8 cellular contexts compared by ENCODE assay signal in genomic region chr5:112737472-112738179, GRCh38. TPM values are rescaled to one million over a fixed set of nuclear protein-coding genes. Genes with fewer than 3 reads are reported as not detected.
DNase-seq lines count a peak whose midpoint lies in the region; ATAC-seq and TF ChIP-seq lines count a peak whose summit lies in the region.

TSS of gene APC (plus strand) at chr5:112737885. CDS start at chr5:112754891, 17,006 bp downstream.

- POLR2A ChIA-PET in T-cell (lab: Charles Lee), result no interaction called here

- no peaks in the 10 kb centered on the region for H3K9me3 ChIP-seq in adrenal gland (replicated peaks in 1 of 3)
- H3K9me3 ChIP-seq in heart right ventricle, result no peaks in the 10 kb centered on the region
- H3K9me3 ChIP-seq in tibial nerve, result no peaks in the 10 kb centered on the region

- H3K36me3 Mint-ChIP-seq in T-cell, result peaks cover 6% of the 10 kb centered on the region

- peak; percentile 60 for DNase-seq in GM12864 (ENCODE audit: low read depth)
- DNase-seq in NCI-H1436 (lab: John Stamatoyannopoulos, UW), result peak; percentile 62
- peak; percentile 40 to 90 (median 74) for DNase-seq in T-cell
- peak; percentile 90 to 98 (median 95) for DNase-seq in adrenal gland
- peak; percentile 93 to 94 for DNase-seq in heart right ventricle
- peak; percentile 96 for DNase-seq in pons (ENCODE audit: low spot score)
- DNase-seq in tibial nerve (ENCODE audit: low spot score in 2 of 2), result peak; percentile 91 to 94

- H3K27me3 ChIP-seq in adrenal gland (no peaks in the 10 kb centered on the region), heart right ventricle (no peaks in the 10 kb centered on the region), tibial nerve (no peaks in the 10 kb centered on the region)

- CTCF ChIA-PET in T-cell (lab: Charles Lee), result interaction anchor here (0.5 to 1.8 kb wide), 7 partner anchors 14 to 981 kb away, joined by 3 to 7 read pairs (median 3); partner anchors contain the start of gene NREP (in 1 of the 2)

- 0 to 1% (median 1%) methylated on average over 12 to 36 of the region's 36 CpGs for WGBS in adrenal gland, 4 donors
- 1% methylated on average over 36 of the region's 36 CpGs for WGBS in heart right ventricle, 2 donors
- WGBS in tibial nerve, 2 donors, result 1 to 2% methylated on average over 34 to 36 of the region's 36 CpGs

- no peaks in the 10 kb centered on the region for H3K36me3 ChIP-seq in adrenal gland (replicated peaks in 1 of 2)
- H3K36me3 ChIP-seq in heart right ventricle, result no peaks in the 10 kb centered on the region
- H3K36me3 ChIP-seq in tibial nerve, result no peaks in the 10 kb centered on the region

- peak within 1 kb of the TSS; percentile 80 for H3K4me3 ChIP-seq in GM12864 (ENCODE audit: low read depth, low read length)
- peak within 1 kb of the TSS in 3 of 4 donors; percentile 46 to 86 (median 65) for H3K4me3 ChIP-seq in adrenal gland
- peak within 1 kb of the TSS; percentile 47 to 75 (median 70) for H3K4me3 ChIP-seq in heart right ventricle
- peak within 1 kb of the TSS; percentile 49 to 70 (median 62) for H3K4me3 ChIP-seq in tibial nerve

- intact Hi-C loops in adrenal gland (cut with DNase I) (no loop called here), heart right ventricle (cut with DNase I) (loop anchor here in 2 of 10 donors (1.0 to 2.0 kb wide), 2 partner anchors 30 to 31 kb away; no protein-coding TSS in a partner anchor)

- peak within 1 kb of the TSS; percentile 28 to 82 for H3K27ac Mint-ChIP-seq in T-cell

- no peak for TF ChIP-seq CTCF in GM12864 (IDR thresholded peaks at IDR 0.05; ENCODE audit: low read depth, low read length, missing control alignments)
- peak in 5 of 6 experiments; percentile 21 to 52 (median 27) for TF ChIP-seq CTCF in adrenal gland (IDR thresholded peaks at IDR 0.05)
- TF ChIP-seq CTCF in heart right ventricle (IDR thresholded peaks at IDR 0.05), result peak in 4 of 9 donors; percentile 3 to 19 (median 12)
- TF ChIP-seq CTCF in tibial nerve (IDR thresholded peaks at IDR 0.05), result peak in 2 of 5 experiments; percentile 56 to 68

- TF ChIP-seq POLR2A in adrenal gland (IDR thresholded peaks at IDR 0.05) (peak in 1 of 2 donors; percentile 78), tibial nerve (IDR thresholded peaks at IDR 0.05) (peak; percentile 10 to 62)

- H3K4me1 Mint-ChIP-seq in T-cell, result peaks cover 34 to 39% (median 34%) of the 10 kb centered on the region in 3 donors

- TF ChIP-seq EP300 in tibial nerve (IDR thresholded peaks at IDR 0.05), result peak in 1 of 2 donors; percentile 79

- H3K4me1 ChIP-seq in adrenal gland (replicated peaks in 1 of 2), result peaks cover 7 to 21% of the 10 kb centered on the region in 2 donors
- peaks cover 0 to 42% (median 32%) of the 10 kb centered on the region in 9 donors for H3K4me1 ChIP-seq in heart right ventricle
- H3K4me1 ChIP-seq in tibial nerve, result peaks cover 0 to 46% (median 0%) of the 10 kb centered on the region in 4 donors

- no peaks in the 10 kb centered on the region for H3K27me3 Mint-ChIP-seq in T-cell

- peak within 1 kb of the TSS; percentile 90 to 96 (median 94) for H3K4me3 Mint-ChIP-seq in T-cell

- ATAC-seq in HG02588 (IDR thresholded peaks at IDR 0.05; ENCODE audit: unreplicated experiment) (peak; percentile 100), T-cell (replicated peaks in 1 of 4) (peak; percentile 85 to 98 (median 94)), heart right ventricle (peak; percentile 99 to 100 (median 100))

- H3K9me3 Mint-ChIP-seq in T-cell, result no peaks in the 10 kb centered on the region

- H3K27ac ChIP-seq in adrenal gland, result peak within 1 kb of the TSS in 3 of 5 donors; percentile 60 to 77 (median 66)
- H3K27ac ChIP-seq in heart right ventricle, result peak within 1 kb of the TSS; percentile 6 to 85 (median 74)
- peak within 1 kb of the TSS; percentile 1 to 79 (median 68) for H3K27ac ChIP-seq in tibial nerve

RNA-seq across cellular contexts. Expression of gene APC, which starts in this region (rescaled TPM):
- total RNA-seq in T-cell, result 10 to 100 TPM; 33.0 to 45.0 (median 39.7) TPM
- 10 to 100 TPM; 28.7 to 78.1 (median 38.7) TPM for total RNA-seq in adrenal gland
- 10 to 100 TPM in 1 of 3 donors, 1 to 10 TPM in 2; 2.5 to 19.6 (median 6.0) TPM for polyA plus RNA-seq in adrenal gland
- total RNA-seq in heart right ventricle, result 10 to 100 TPM; 28.5 to 47.6 (median 38.4) TPM
- 1 to 10 TPM; 3.1 to 5.3 TPM for polyA plus RNA-seq in heart right ventricle
- 10 to 100 TPM; 70.4 to 91.9 (median 83.1) TPM for total RNA-seq in tibial nerve

Comparison
In these comparisons a context has a peak if more than half of its experiments do, and no peak if none do; other contexts are left out.
1. Peak in every context shown above with its lines: DNase-seq, ATAC-seq, H3K4me3 ChIP-seq and H3K27ac ChIP-seq.